ENCODE assay signal across 13 cellular contexts in genomic region chrX:19595036-19595435, GRCh38.
A peak's percentile ranks its signal among the peaks of the same experiment; 100 is the strongest.
DNase-seq lines count a peak whose midpoint lies in the region; ATAC-seq, FAIRE-seq and TF ChIP-seq lines count a peak whose summit lies in the region.
"Had no signal": no experiment of that assay in that cellular context is flagged by ENCODE, and none has a peak within 500 bp of the region (broad histone marks: within the 10 kb centered on the region; RNA-seq: fewer than 3 reads in every experiment).

No MANE protein-coding gene starts in this region.

- peaks cover 43 to 56% of the 10 kb centered on the region in 2 donors for H3K36me3 Mint-ChIP-seq in CD14-positive monocyte

- H2BK20ac ChIP-seq in IMR-90 (ENCODE audit: low read depth, low read length) = no peak overlapping the region
- no peak overlapping the region for H2BK20ac ChIP-seq in H1 (ENCODE audit: low read length)

- H3K4me1 ChIP-seq in ACC112 (ENCODE audit: control insufficient read depth, insufficient read depth, low read length, unreplicated experiment) (peaks cover 32% of the 10 kb centered on the region), IMR-90 (ENCODE audit: control insufficient read depth, insufficient read depth, low read length) (peaks cover 3% of the 10 kb centered on the region), H1 (replicated peaks in 1 of 4; ENCODE audit: control insufficient read depth in 3 of 4, insufficient read depth in 4 of 4, low read length in 3 of 4) (peaks cover 1 to 7% (median 6%) of the 10 kb centered on the region in 4 experiments; a peak in 3 of 7 replicates)

- DNase-seq in IMR-90 (no peak), H1 (ENCODE audit: low read depth in 1 of 2, low spot score in 2 of 2) (no peak), medulla oblongata (ENCODE audit: extremely low spot score) (peak; percentile 66), CD14-positive monocyte (ENCODE audit: low spot score) (no peak), DMS53 (lab: John Stamatoyannopoulos, UW) (no peak)
- DNase-seq in activated naive CD4-positive, alpha-beta T cell (lab: John Stamatoyannopoulos, UW) = no peak
- DNase-seq: esophagus squamous epithelium had no signal

- no TSS peak for BruUV-seq in IMR-90 (replicated peaks; lab: Mats Ljungman, UMichigan)

- no peak overlapping the region for H3K56ac ChIP-seq in IMR-90 (ENCODE audit: extremely low read depth, insufficient read depth, low read length)
- no peak overlapping the region for H3K56ac ChIP-seq in H1 (replicated peaks; ENCODE audit: insufficient read length, low read depth, low read length)

- H3K4me2 ChIP-seq in IMR-90 (ENCODE audit: low read depth, low read length) (no peak overlapping the region), H1 (ENCODE audit: insufficient read depth in 1 of 2, low read depth in 2 of 2, low read length in 2 of 2) (peak overlapping the region; percentile 21 to 31; a peak in 3 of 4 replicates)
- H3K4me2 ChIP-seq: smooth muscle cell had no signal

- H2BK5ac ChIP-seq in IMR-90 (ENCODE audit: low read depth, low read length, poor library complexity, severe bottlenecking) (no peak overlapping the region), H1 (ENCODE audit: low read depth, low read length) (no peak overlapping the region)

- dilution Hi-C loops in IMR-90 (cut with HindIII; ENCODE audit: low sequenced_read_pairs, unreplicated experiment) = no loop called here

- H3K27ac ChIP-seq in ACC112 (ENCODE audit: low read depth, low read length) (peak overlapping the region; percentile 64), IMR-90 (ENCODE audit: insufficient read depth, low read length) (no peak overlapping the region), H1 (ENCODE audit: low read depth, low read length) (no peak overlapping the region)
- H3K27ac ChIP-seq: thoracic aorta, VCaP had no signal

- H3K36me3 ChIP-seq in ACC112 (ENCODE audit: insufficient read depth, low read length) (0 out of 2 replicates have a peak, but pooled peaks cover 11% of the 10 kb centered on the region), IMR-90 (ENCODE audit: control insufficient read depth, insufficient read depth, low read length) (no peaks in the 10 kb centered on the region; the same call in 1 of the 2 replicates), H1 (ENCODE audit: control insufficient read depth in 2 of 4, insufficient read depth in 4 of 4, low read length in 3 of 4) (no peaks in the 10 kb centered on the region)
- H3K36me3 ChIP-seq: esophagus squamous epithelium, thoracic aorta had no signal

- no peak overlapping the region for H2BK120ac ChIP-seq in IMR-90 (ENCODE audit: low read depth, low read length)
- no peak overlapping the region for H2BK120ac ChIP-seq in H1 (replicated peaks; ENCODE audit: low read depth, low read length)

- H2BK15ac ChIP-seq in IMR-90 (ENCODE audit: low read depth, low read length) = no peak overlapping the region
- H2BK15ac ChIP-seq in H1 (ENCODE audit: low read length) = no peak overlapping the region

- no peak overlapping the region for H3K4me3 Mint-ChIP-seq in CD14-positive monocyte
- H3K4me3 Mint-ChIP-seq: activated naive CD8-positive, alpha-beta T cell had no signal

- H3K4ac ChIP-seq in IMR-90 (ENCODE audit: low read depth, low read length) = no peak overlapping the region
- no peak overlapping the region for H3K4ac ChIP-seq in H1 (replicated peaks; ENCODE audit: insufficient read length, low read depth, low read length)

- H3K9ac ChIP-seq in IMR-90 (ENCODE audit: low read depth, low read length) = no peak overlapping the region
- H3K9ac ChIP-seq in H1 (replicated peaks in 1 of 4; ENCODE audit: extremely low read depth in 1 of 4, low read depth in 3 of 4, low read length in 3 of 4) = no peak overlapping the region

- POLR2A ChIA-PET in IMR-90 (lab: Charles Lee; ENCODE audit: unreplicated experiment) (no interaction called here), H1 (lab: Charles Lee; ENCODE audit: partially characterized antibody) (no interaction called here)

- no peak for ATAC-seq in IMR-90 (ENCODE audit: low read depth)
- ATAC-seq in GM19324 (IDR thresholded peaks at IDR 0.05; ENCODE audit: low FRiP score, unreplicated experiment) = no peak

- H4K5ac ChIP-seq in IMR-90 (ENCODE audit: low read depth, low read length) = no peak overlapping the region; the same call in 1 of the 2 replicates
- no peak overlapping the region for H4K5ac ChIP-seq in H1 (ENCODE audit: insufficient read length, low read depth, low read length)

- H3K9me1 ChIP-seq in IMR-90 (ENCODE audit: insufficient read depth, low read length) = no peaks in the 10 kb centered on the region

- intact Hi-C loops in IMR-90 (cut with micrococcal nuclease) = no loop called here
- intact Hi-C loops in CD14-positive monocyte (cut with micrococcal nuclease) = no loop called here

- H3K23ac ChIP-seq in IMR-90 (ENCODE audit: low read depth, low read length) = no peak overlapping the region
- H3K23ac ChIP-seq in H1 (ENCODE audit: insufficient read length) = no peak overlapping the region

- WGBS in IMR-90 (ENCODE audit: extremely low coverage in 2 of 2, insufficient read length in 1 of 2), 2 experiments = 37% methylated on average over 2 of the region's 7 CpGs; no CpG with 5 or more reads in 1 of the 2 experiments
- WGBS in H1 (ENCODE audit: extremely low coverage in 1 of 2, insufficient coverage in 1 of 2, insufficient read length in 1 of 2, insufficient replicate concordance in 2 of 2, low coverage in 1 of 2, low lambda C conversion rate in 2 of 2, missing lambda C conversion rate in 1 of 2), 2 experiments = 44% methylated on average over 7 of the region's 7 CpGs; no CpG with 5 or more reads in 1 of the 2 experiments

- CTCF ChIA-PET in IMR-90 (lab: Yijun Ruan, JAX) (no interaction called here), H1 (lab: Charles Lee; ENCODE audit: partially characterized antibody) (interaction anchor here (1.9 kb wide), 1 partner anchor 60 kb away, joined by 4 read pairs; no protein-coding TSS in a partner anchor)

- H4K91ac ChIP-seq in IMR-90 (ENCODE audit: insufficient read depth, low read depth, low read length) (no peak overlapping the region), H1 (replicated peaks; ENCODE audit: insufficient read length, low read length) (no peak overlapping the region)

- H3K79me1 ChIP-seq in IMR-90 (ENCODE audit: low read depth in 1 of 2, low read length in 2 of 2) (peaks cover 0 to 28% of the 10 kb centered on the region in 2 experiments; a peak in 3 of 4 replicates), H1 (ENCODE audit: low read depth, low read length) (no peaks in the 10 kb centered on the region)

- H3K4me3 ChIP-seq in ACC112 (ENCODE audit: low read depth, low read length) = peak overlapping the region; percentile 45; the same call in 1 of the 2 replicates
- no peak overlapping the region for H3K4me3 ChIP-seq in IMR-90 (ENCODE audit: insufficient read depth, low read depth, low read length)
- H3K4me3 ChIP-seq in H1 (ENCODE audit: extremely low read depth in 1 of 4, insufficient read depth in 2 of 4, low read depth in 3 of 4, low read length in 4 of 4) = no peak overlapping the region
- H3K4me3 ChIP-seq: esophagus squamous epithelium, smooth muscle cell, thoracic aorta had no signal

- TF ChIP-seq CTCF in IMR-90 (conservative IDR thresholded peaks at IDR 0.05; ENCODE audit: low read depth, low read length) (no peak), H1 (IDR thresholded peaks at IDR 0.05; ENCODE audit: control extremely low read depth in 1 of 3, insufficient read depth in 1 of 3, low read depth in 1 of 3, low read length in 3 of 3) (no peak), CD14-positive monocyte (IDR thresholded peaks at IDR 0.05) (no peak)

- H3K4me1 Mint-ChIP-seq in CD14-positive monocyte = no peaks in the 10 kb centered on the region

- no peak overlapping the region for H2BK12ac ChIP-seq in H1 (ENCODE audit: low read depth, low read length)

- no peak for TF ChIP-seq EP300 in H1 (IDR thresholded peaks at IDR 0.05; ENCODE audit: borderline replicate concordance in 1 of 2, low read depth in 2 of 2, low read length in 2 of 2)

- TF ChIP-seq RAD21 in IMR-90 (IDR thresholded peaks at IDR 0.05; ENCODE audit: low read length) (no peak), H1 (IDR thresholded peaks at IDR 0.05 in 1 of 2, conservative IDR thresholded peaks at IDR 0.05 in 1 of 2; ENCODE audit: low read depth in 2 of 2, low read length in 2 of 2) (no peak)

- H3K79me2 ChIP-seq in ACC112 (ENCODE audit: control insufficient read depth, insufficient read depth, low read length, unreplicated experiment) (peaks cover 16% of the 10 kb centered on the region), H1 (ENCODE audit: control insufficient read depth in 1 of 2, insufficient read depth in 2 of 2, low read length in 2 of 2) (no peaks in the 10 kb centered on the region)

- FAIRE-seq in H1 (lab: Jason Lieb, UNC) = no peak

- H3K18ac ChIP-seq in IMR-90 (ENCODE audit: low read depth, low read length) = no peak overlapping the region
- H3K18ac ChIP-seq in H1 (ENCODE audit: extremely low read depth, low read length) = no peak overlapping the region

- in situ Hi-C loops in IMR-90 (cut with MboI; ENCODE audit: low sequenced_read_pairs) = loop anchor here (10.0 to 25.0 kb wide), 2 partner anchors 300 to 517 kb away; partner anchors contain the start of gene MAP7D2

- H4K8ac ChIP-seq in IMR-90 (ENCODE audit: low read depth in 2 of 2, low read length in 2 of 2) (no peak overlapping the region), H1 (ENCODE audit: extremely low read depth, insufficient read depth, low read length) (no peak overlapping the region)

- H2AFZ ChIP-seq in ACC112 (ENCODE audit: low read length, unreplicated experiment) = peak overlapping the region; percentile 25
- H2AFZ ChIP-seq in IMR-90 (replicated peaks; ENCODE audit: low read length, poor library complexity) = no peak overlapping the region
- H2AFZ ChIP-seq in H1 (ENCODE audit: low read length) = no peak overlapping the region

- H2AK5ac ChIP-seq in IMR-90 (ENCODE audit: low read depth, low read length) (no peak overlapping the region), H1 (ENCODE audit: low read depth, low read length) (no peak overlapping the region)

- H3K27me3 ChIP-seq in ACC112 (ENCODE audit: insufficient read depth, low read length) (no peaks in the 10 kb centered on the region), IMR-90 (ENCODE audit: control insufficient read depth, insufficient read depth, low read length) (no peaks in the 10 kb centered on the region), H1 (replicated peaks in 1 of 4; ENCODE audit: control insufficient read depth in 3 of 4, extremely low read depth in 1 of 4, insufficient read depth in 3 of 4, low read length in 3 of 4) (no peaks in the 10 kb centered on the region)
- H3K27me3 ChIP-seq: esophagus squamous epithelium had no signal

- no peaks in the 10 kb centered on the region for H3K23me2 ChIP-seq in H1 (ENCODE audit: low read depth, low read length)

- H3K9me3 ChIP-seq in IMR-90 (ENCODE audit: control insufficient read depth, insufficient read depth, low read length) (peaks cover 1% of the 10 kb centered on the region; the same call in 1 of the 2 replicates), H1 (ENCODE audit: insufficient read depth in 2 of 2, low read depth in 1 of 2, low read length in 1 of 2) (no peaks in the 10 kb centered on the region)
- H3K9me3 ChIP-seq: esophagus squamous epithelium, thoracic aorta had no signal

- no peaks in the 10 kb centered on the region for H4K20me1 ChIP-seq in IMR-90 (ENCODE audit: insufficient read depth, low read length)
- H4K20me1 ChIP-seq in H1 (replicated peaks in 1 of 2; ENCODE audit: control insufficient read depth in 1 of 2, insufficient read depth in 2 of 2, low read length in 2 of 2) = no peaks in the 10 kb centered on the region

- H3K14ac ChIP-seq in IMR-90 (replicated peaks; ENCODE audit: low read depth, low read length) = no peak overlapping the region
- H3K14ac ChIP-seq in H1 (ENCODE audit: insufficient read length) = no peak overlapping the region

- H3K27ac Mint-ChIP-seq in CD14-positive monocyte = peak overlapping the region in 1 of 7 donors; percentile 78

- TF ChIP-seq POLR2A in IMR-90 (IDR thresholded peaks at IDR 0.05; ENCODE audit: low read depth, low read length) (no peak), H1 (IDR thresholded peaks at IDR 0.05; ENCODE audit: control extremely low read depth in 1 of 2, low read depth in 2 of 2, low read length in 2 of 2) (no peak)

- H3K27me3 Mint-ChIP-seq in CD14-positive monocyte (ENCODE audit: low read depth in 3 of 3) = no peaks in the 10 kb centered on the region
- H3K27me3 Mint-ChIP-seq: activated naive CD8-positive, alpha-beta T cell had no signal

- H3K9me3 Mint-ChIP-seq in CD14-positive monocyte = peaks cover 0 to 5% (median 0%) of the 10 kb centered on the region in 7 donors

- H2AK9ac ChIP-seq in IMR-90 (replicated peaks; ENCODE audit: low read depth, low read length, poor library complexity) = no peak overlapping the region
